In genomic region chr4:53322696-53323095, GRCh38 we compare ENCODE assay signal across 22 cellular contexts. TPM values are rescaled to one million over a fixed set of nuclear protein-coding genes. Genes with fewer than 3 reads are reported as not detected.
A peak's percentile ranks its signal among the peaks of the same experiment; 100 is the strongest.
DNase-seq lines count a peak whose midpoint lies in the region; ATAC-seq, FAIRE-seq and TF ChIP-seq lines count a peak whose summit lies in the region.
"Had no signal": no experiment of that assay in that cellular context is flagged by ENCODE, and none has a peak within 500 bp of the region (broad histone marks: within the 10 kb centered on the region; RNA-seq: fewer than 3 reads in every experiment).

No MANE protein-coding gene starts in this region.

- DNase-seq in H54 (ENCODE audit: insufficient read length, low spot score) (no peak), NCI-H69 (lab: John Stamatoyannopoulos, UW) (peak; percentile 67), glomerular visceral epithelial cell (ENCODE audit: extremely low spot score) (peak; percentile 21), pancreas (no peak), NOMO-1 treated with DMSO at 0.1 percent for 48 hours (lab: John Stamatoyannopoulos, UW; ENCODE audit: unreplicated experiment) (no peak)
- DNase-seq in activated naive CD4-positive, alpha-beta T cell (lab: John Stamatoyannopoulos, UW): no peak
- DNase-seq: activated CD4-positive, alpha-beta T cell treated with anti-CD3 and anti-CD28 coated beads, Interleukin-2, amount 10 ng/mL, durations not matched to agents 7 days and 5 days; caudate nucleus; CD4-positive, alpha-beta memory T cell; DMS53; GF-D8; KBM-7; left ventricle myocardium superior; NCI-H1694; NCI-H748 treated with DMSO at 0.1 percent for 48 hours; stimulated activated naive B cell treated with anti-CD40 and anti-IgM and Interleukin-4, amounts not matched to agents 10 μg/mL and 1 μg/mL and 100 μg/mL, for 72 hours; uterus; WERI-Rb-1 had no signal

- H3K36me3 ChIP-seq in pancreas: no peaks in the 10 kb centered on the region
- H3K36me3 ChIP-seq: ascending aorta, SJSA1, uterus, WERI-Rb-1 had no signal

- H3K9me3 ChIP-seq in pancreas: no peaks in the 10 kb centered on the region
- H3K9me3 ChIP-seq: ascending aorta, SJSA1, uterus had no signal

- no peak for TF ChIP-seq CTCF in pancreas (IDR thresholded peaks at IDR 0.05)

- intact Hi-C loops in pancreas (cut with DNase I): no loop called here

- H3K27ac ChIP-seq in pancreas: no peak overlapping the region
- H3K27ac ChIP-seq: uterus, WERI-Rb-1 had no signal

- H3K4me3 ChIP-seq in pancreas: no peak overlapping the region
- H3K4me3 ChIP-seq: ascending aorta, SJSA1, skin epidermis, uterus had no signal

- H3K4me1 ChIP-seq in pancreas: peaks cover 0 to 16% (median 8%) of the 10 kb centered on the region in 3 donors
- H3K4me1 ChIP-seq: uterus had no signal

- ATAC-seq in pancreas (peak; percentile 58 to 78 (median 68)), HG03521 (IDR thresholded peaks at IDR 0.05; ENCODE audit: unreplicated experiment) (no peak)
- ATAC-seq: left ventricle myocardium superior; stimulated activated naive B cell treated with anti-CD40 and anti-IgM and Interleukin-4, amounts not matched to agents 10 μg/mL and 1 μg/mL and 100 μg/mL, for 72 hours had no signal

- H3K27me3 ChIP-seq in pancreas: no peaks in the 10 kb centered on the region
- H3K27me3 ChIP-seq: ascending aorta, SJSA1, uterus had no signal

- no peak for TF ChIP-seq POLR2A in H54 (IDR thresholded peaks at IDR 0.05; ENCODE audit: low read depth, low read length)

- FAIRE-seq in H54 (lab: Jason Lieb, UNC) (peak; percentile 23), pancreas (lab: Jason Lieb, UNC) (no peak)

RNA-seq across cellular contexts. Expression of gene SCFD2, which starts 43.2 kb away (rescaled TPM):
- 10 to 100 TPM in 3 of 6 donors, 1 to 10 TPM in 3; 6.1 to 13.5 (median 10.1) TPM for total RNA-seq in pancreas
- polyA plus RNA-seq in pancreas: 1 to 10 TPM; 4.0 to 4.6 TPM

RNA-seq across cellular contexts. Expression of gene FIP1L1, which starts 54.7 kb away (rescaled TPM):
- 10 to 100 TPM in 5 of 6 donors, 1 to 10 TPM in 1; 10.0 to 27.8 (median 18.0) TPM for total RNA-seq in pancreas
- polyA plus RNA-seq in pancreas: 10 to 100 TPM; 16.0 to 27.1 TPM

Comparison
In these comparisons a context has a peak if more than half of its experiments do, and no peak if none do; other contexts are left out.
1. DNase-seq: peak in NCI-H69 (single experiment) and glomerular visceral epithelial cell (single experiment); none in H54 (single experiment), pancreas (0 of 6), activated naive CD4-positive, alpha-beta T cell (0 of 4) and NOMO-1 treated with DMSO at 0.1 percent for 48 hours (single experiment).